In genomic region chr5:95821110-95822021, GRCh38 we compare ENCODE assay signal across 8 cellular contexts. TPM values are rescaled to one million over a fixed set of nuclear protein-coding genes. Genes with fewer than 3 reads are reported as not detected.
DNase-seq lines count a peak whose midpoint lies in the region; ATAC-seq and TF ChIP-seq lines count a peak whose summit lies in the region.

No MANE protein-coding gene starts in this region.

- H4K5ac ChIP-seq in mesendoderm (ENCODE audit: low read length), result no peak overlapping the region

- no peak overlapping the region for H2AK5ac ChIP-seq in mesendoderm (ENCODE audit: low read length)

- no peak overlapping the region for H2BK5ac ChIP-seq in mesendoderm (ENCODE audit: low read length)

- ATAC-seq in GM18511 (IDR thresholded peaks at IDR 0.05; ENCODE audit: unreplicated experiment) (peak; percentile 32), HG03432 (IDR thresholded peaks at IDR 0.05; ENCODE audit: unreplicated experiment) (peak; percentile 19), esophagus mucosa (no peak), omental fat pad (ENCODE audit: low FRiP score) (no peak)

- no peak overlapping the region for H3K4ac ChIP-seq in mesendoderm (ENCODE audit: low read depth, low read length)

- H3K56ac ChIP-seq in mesendoderm (ENCODE audit: low read length), result peak overlapping the region; percentile 83

- H3K23ac ChIP-seq in mesendoderm (ENCODE audit: low read length), result no peak overlapping the region

- WGBS in mesendoderm (ENCODE audit: extremely low coverage, insufficient coverage, low lambda C conversion rate), result no CpG with 5 or more reads among the region's 9 CpGs

- H3K9ac ChIP-seq in mesendoderm (ENCODE audit: low read length), result peak overlapping the region; percentile 8

- H3K27ac ChIP-seq in mesendoderm (ENCODE audit: low read depth, low read length), result no peak overlapping the region

- no peak overlapping the region for H3K18ac ChIP-seq in mesendoderm (ENCODE audit: low read length)

- H3K79me2 ChIP-seq in mesendoderm (ENCODE audit: control insufficient read depth, insufficient read depth, low read length), result peaks cover 2% of the 10 kb centered on the region

- H3K4me3 ChIP-seq in astrocyte of the cerebellum (ENCODE audit: low read depth, low read length), result peak overlapping the region; percentile 65
- no peak overlapping the region for H3K4me3 ChIP-seq in mesendoderm (ENCODE audit: low read length)

- no peak for TF ChIP-seq CTCF in astrocyte of the cerebellum (IDR thresholded peaks at IDR 0.05; ENCODE audit: low read depth, low read length, missing control alignments)
- TF ChIP-seq CTCF in omental fat pad (IDR thresholded peaks at IDR 0.05), result no peak

- no peak overlapping the region for H2BK120ac ChIP-seq in mesendoderm (ENCODE audit: low read depth, low read length)

- H3K27me3 ChIP-seq in mesendoderm (ENCODE audit: insufficient read depth, low read length, poor library complexity), result no peaks in the 10 kb centered on the region

- no peak overlapping the region for H4K8ac ChIP-seq in mesendoderm (ENCODE audit: low read depth, low read length)

- no peak overlapping the region for H2BK15ac ChIP-seq in mesendoderm (replicated peaks; ENCODE audit: low read depth)

- H3K4me2 ChIP-seq in mesendoderm (ENCODE audit: low read length), result peak overlapping the region; percentile 9

- in situ Hi-C loops in astrocyte of the cerebellum (cut with HindIII; ENCODE audit: low sequenced_read_pairs), result no loop called here

- peaks cover 7% of the 10 kb centered on the region for H3K79me1 ChIP-seq in mesendoderm (ENCODE audit: low read length)

- peaks cover 14% of the 10 kb centered on the region for H3K4me1 ChIP-seq in mesendoderm (ENCODE audit: control insufficient read depth, low read depth, low read length)

- no peaks in the 10 kb centered on the region for H3K36me3 ChIP-seq in mesendoderm (ENCODE audit: control insufficient read depth, insufficient read depth, low read length)

- DNase-seq in astrocyte of the cerebellum (ENCODE audit: low read depth), result no peak
- DNase-seq in mesendoderm, result no peak
- no peak for DNase-seq in HPDE6-E6E7 (ENCODE audit: extremely low spot score)
- DNase-seq in CD1c-positive myeloid dendritic cell (ENCODE audit: extremely low spot score), result no peak
- DNase-seq in omental fat pad (ENCODE audit: low spot score), result no peak

RNA-seq across cellular contexts. Expression of gene GLRX, which starts 1.2 kb away (rescaled TPM):
- polyA plus RNA-seq in mesendoderm (2013, experiment 1 of 2), result 16.8 TPM
- polyA plus RNA-seq in mesendoderm (2013, experiment 2 of 2), result 17.2 TPM
- 3.2 TPM for total RNA-seq in esophagus mucosa
- total RNA-seq in omental fat pad, result 100 to 1,000 TPM in 2 of 4 donors, 10 to 100 TPM in 2; 67.2 to 173 (median 111) TPM

Comparison
In these comparisons a context has a peak if more than half of its experiments do, and no peak if none do; other contexts are left out.
1. ATAC-seq: peak in GM18511 (single experiment) and HG03432 (single experiment); none in esophagus mucosa (single experiment) and omental fat pad (single experiment).
2. RNA of gene GLRX, which starts 1.2 kb away (total RNA-seq): 67.2 to 173 TPM in omental fat pad; 3.2 TPM in esophagus mucosa (single experiment); every median in the first group is over 10 times any median in the second.